2 cellular contexts compared by ENCODE assay signal in genomic region chr7:94394399-94395140, GRCh38.
A peak's percentile ranks its signal among the peaks of the same experiment; 100 is the strongest.
TF ChIP-seq lines count a peak whose summit lies in the region.

Gene COL1A2, plus strand, starts transcription at chr7:94394895. Its CDS starts 137 bp downstream, at chr7:94395032.

TF ChIP-seq in liver, 16 proteins besides CTCF, POLR2A, EP300 and RAD21 (continued from another document):
- TF ChIP-seq REST (IDR thresholded peaks at IDR 0.05) (peak; percentile 40), HNF4G (IDR thresholded peaks at IDR 0.05) (no peak), SP1 (IDR thresholded peaks at IDR 0.05) (no peak), YY1 (IDR thresholded peaks at IDR 0.05) (no peak)

TF ChIP-seq in HepG2, 621 proteins besides CTCF, POLR2A, EP300 and RAD21 (continued from another document):
- no peak for TF ChIP-seq MNT (IDR thresholded peaks at IDR 0.05)
